22 cellular contexts compared by ENCODE assay signal in genomic region chr5:79602884-79603283, GRCh38.
"Had no signal": no experiment of that assay in that cellular context is flagged by ENCODE, and none has a peak within 500 bp of the region (broad histone marks: within the 10 kb centered on the region; RNA-seq: fewer than 3 reads in every experiment).

No MANE protein-coding gene starts in this region.

- H3K36me3 Mint-ChIP-seq: activated naive CD8-positive, alpha-beta T cell had no signal

- FAIRE-seq: bronchial epithelial cell, endometrium, frontal cortex, keratinocyte had no signal

- H3K4me1 ChIP-seq: left ventricle myocardium inferior, psoas muscle, testis, upper lobe of right lung had no signal

- DNase-seq: activated CD4-positive, alpha-beta T cell treated with anti-CD3 and anti-CD28 coated beads, Interleukin-2, amount 50 U/mL, for 4 hours; activated gamma-delta T cell; cerebellar nuclear complex; cortex of kidney; head of caudate nucleus; left ventricle myocardium inferior; mammary epithelial cell; midbrain; psoas muscle; right cardiac atrium; stimulated activated CD4-positive, alpha-beta T cell treated with anti-CD3 and anti-CD28 coated beads, Interleukin-15, amount 100 ng/mL, for 24 hours; stimulated activated CD4-positive, alpha-beta T cell treated with anti-CD3 and anti-CD28 coated beads, Interleukin-2, amount 100 ng/mL, for 48 hours; T1000; testis; upper lobe of right lung had no signal

- H3K4me3 ChIP-seq: left ventricle myocardium inferior, psoas muscle, skin epidermis, testis, upper lobe of right lung had no signal

- H3K27me3 ChIP-seq: testis, upper lobe of right lung had no signal

- H3K9me3 Mint-ChIP-seq: stimulated activated naive CD8-positive, alpha-beta T cell treated with anti-CD3 and anti-CD28 coated beads, Interleukin-15, Interleukin-2, amounts not matched to agents 100 ng/mL and 50 ng/mL, for 24 hours had no signal

- ATAC-seq: psoas muscle, right cardiac atrium, upper lobe of right lung had no signal

- H3K27ac ChIP-seq: left ventricle myocardium inferior, psoas muscle, skin epidermis, testis, upper lobe of right lung had no signal

- H3K9me3 ChIP-seq: left ventricle myocardium inferior, psoas muscle, testis, upper lobe of right lung had no signal

- H3K4me3 Mint-ChIP-seq: activated naive CD8-positive, alpha-beta T cell; stimulated activated naive CD8-positive, alpha-beta T cell treated with anti-CD3 and anti-CD28 coated beads, Interleukin-15, Interleukin-2, amounts not matched to agents 100 ng/mL and 50 ng/mL, for 24 hours had no signal

- H3K36me3 ChIP-seq: left ventricle myocardium inferior, upper lobe of right lung had no signal

- H3K27ac Mint-ChIP-seq: activated naive CD8-positive, alpha-beta T cell; stimulated activated naive CD8-positive, alpha-beta T cell treated with anti-CD3 and anti-CD28 coated beads, Interleukin-15, Interleukin-2, amounts not matched to agents 100 ng/mL and 50 ng/mL, for 24 hours had no signal
